Comparison of ENCODE assay signal across 10 cellular contexts in genomic region chr9:133119039-133119438, GRCh38. TPM values are rescaled to one million over a fixed set of nuclear protein-coding genes. Genes with fewer than 3 reads are reported as not detected.
DNase-seq lines count a peak whose midpoint lies in the region; ATAC-seq, FAIRE-seq and TF ChIP-seq lines count a peak whose summit lies in the region.
"Had no signal": no experiment of that assay in that cellular context is flagged by ENCODE, and none has a peak within 500 bp of the region (broad histone marks: within the 10 kb centered on the region; RNA-seq: fewer than 3 reads in every experiment).

No MANE protein-coding gene starts in this region.

- no peak for DNase-seq in MCF 10A (ENCODE audit: unreplicated experiment)
- DNase-seq in mammary epithelial cell = no peak
- DNase-seq in endothelial cell of umbilical vein (ENCODE audit: low read depth, low spot score) = peak; percentile 46
- DNase-seq in naive B cell = no peak
- DNase-seq in vagina (ENCODE audit: extremely low spot score in 2 of 2) = no peak
- DNase-seq in retina = no peak
- no peak for DNase-seq in left colon
- DNase-seq: Calu3 had no signal

- no TSS peak for BruUV-seq in MCF 10A (replicated peaks; lab: Mats Ljungman, UMichigan)
- BruUV-seq in mammary epithelial cell (replicated peaks; lab: Mats Ljungman, UMichigan) = no TSS peak
- BruUV-seq in endothelial cell of umbilical vein (replicated peaks; lab: Mats Ljungman, UMichigan) = TSS peak; percentile 7

- H3K27me3 ChIP-seq in mammary epithelial cell (ENCODE audit: insufficient read depth, low read length) (no peaks in the 10 kb centered on the region), endothelial cell of umbilical vein (ENCODE audit: control insufficient read depth in 2 of 2, insufficient read depth in 2 of 2, low read length in 2 of 2) (no peaks in the 10 kb centered on the region), vagina (no peaks in the 10 kb centered on the region)

- H3K4me1 Mint-ChIP-seq in MCF 10A (ENCODE audit: insufficient read depth, unreplicated experiment) (peaks cover 24% of the 10 kb centered on the region), naive B cell (peaks cover 36 to 42% (median 40%) of the 10 kb centered on the region in 3 donors)

- TF ChIP-seq POLR2A in endothelial cell of umbilical vein (IDR thresholded peaks at IDR 0.05; ENCODE audit: low read depth, low read length) (no peak), vagina (IDR thresholded peaks at IDR 0.05) (no peak)

- no peak overlapping the region for H3K9ac ChIP-seq in mammary epithelial cell (ENCODE audit: insufficient read depth, low read length)
- peak overlapping the region; percentile 38 for H3K9ac ChIP-seq in endothelial cell of umbilical vein (replicated peaks; ENCODE audit: extremely low read depth, insufficient read depth, low read length)

- H2AFZ ChIP-seq in mammary epithelial cell (ENCODE audit: low read depth, low read length) (no peak overlapping the region), endothelial cell of umbilical vein (ENCODE audit: low read depth, low read length) (no peak overlapping the region)

- FAIRE-seq in endothelial cell of umbilical vein (lab: Jason Lieb, UNC) = peak; percentile 81
- FAIRE-seq: endometrium had no signal

- dilution Hi-C loops in mammary epithelial cell (cut with HindIII; ENCODE audit: low sequenced_read_pairs) = loop anchor here (5.0 kb wide), 4 partner anchors 42 to 98 kb away; no protein-coding TSS in a partner anchor
- dilution Hi-C loops in endothelial cell of umbilical vein (cut with MboI; ENCODE audit: extremely low pct_ligation_motif_present, low sequenced_read_pairs) = no loop called here

- H3K36me3 ChIP-seq in mammary epithelial cell (ENCODE audit: insufficient read depth, low read length) = no peaks in the 10 kb centered on the region
- H3K36me3 ChIP-seq in endothelial cell of umbilical vein (ENCODE audit: control insufficient read depth in 2 of 2, extremely low read depth in 1 of 2, insufficient read depth in 2 of 2, low read length in 2 of 2) = no peaks in the 10 kb centered on the region
- no peaks in the 10 kb centered on the region for H3K36me3 ChIP-seq in vagina

- H3K27ac ChIP-seq in mammary epithelial cell (ENCODE audit: insufficient read depth, low read depth, low read length) (no peak overlapping the region), endothelial cell of umbilical vein (ENCODE audit: insufficient read depth, low read depth, low read length) (peak overlapping the region; percentile 18), vagina (peak overlapping the region; percentile 80)

- no peak overlapping the region for H3K4me2 ChIP-seq in mammary epithelial cell (ENCODE audit: insufficient read depth, low read depth, low read length)
- H3K4me2 ChIP-seq in endothelial cell of umbilical vein (ENCODE audit: insufficient read depth, low read length) = peak overlapping the region; percentile 35

- CTCF ChIA-PET in MCF 10A (lab: Yijun Ruan, JAX) = interaction anchor here (0.9 to 8.6 kb wide), 4 partner anchors 9 to 27 kb away, joined by 3 to 132 read pairs (median 15); no protein-coding TSS in a partner anchor
- CTCF ChIA-PET in mammary epithelial cell (lab: Charles Lee; ENCODE audit: low non-redundant PET) = no interaction called here
- CTCF ChIA-PET in endothelial cell of umbilical vein (lab: Charles Lee) = interaction anchor here (1.1 to 5.3 kb wide), 7 partner anchors 11 to 30 kb away, joined by 3 to 72 read pairs (median 6); no protein-coding TSS in a partner anchor

- H3K79me2 ChIP-seq in mammary epithelial cell (ENCODE audit: insufficient read depth, low read length) (peaks cover 58% of the 10 kb centered on the region), endothelial cell of umbilical vein (ENCODE audit: control insufficient read depth, insufficient read depth, low read length) (no peaks in the 10 kb centered on the region)

- intact Hi-C loops in MCF 10A (cut with micrococcal nuclease) = no loop called here
- intact Hi-C loops in mammary epithelial cell (cut with micrococcal nuclease) = no loop called here
- intact Hi-C loops in endothelial cell of umbilical vein (cut with micrococcal nuclease) = no loop called here
- intact Hi-C loops in vagina (cut with DNase I) = no loop called here
- intact Hi-C loops in left colon (cut with DNase I, micrococcal nuclease) = no loop called here

- POLR2A ChIA-PET in MCF 10A (lab: Yijun Ruan, JAX) = interaction anchor here (2.6 to 3.4 kb wide), 2 partner anchors 15 to 29 kb away, joined by 7 to 21 read pairs; no protein-coding TSS in a partner anchor
- POLR2A ChIA-PET in endothelial cell of umbilical vein (lab: Charles Lee) = interaction anchor here (1.4 to 2.0 kb wide), 2 partner anchors 15 to 25 kb away, joined by 3 to 13 read pairs; no protein-coding TSS in a partner anchor

- no peaks in the 10 kb centered on the region for H3K9me1 ChIP-seq in endothelial cell of umbilical vein (replicated peaks; ENCODE audit: control insufficient read depth, extremely low read depth, insufficient read depth, low read length)

- WGBS in mammary epithelial cell (ENCODE audit: low coverage, missing lambda C conversion rate) = 29% methylated on average over 2 of the region's 10 CpGs

- H3K36me3 Mint-ChIP-seq in MCF 10A (ENCODE audit: insufficient read depth, unreplicated experiment) = peaks cover 14% of the 10 kb centered on the region
- no peaks in the 10 kb centered on the region for H3K36me3 Mint-ChIP-seq in naive B cell

- H3K27me3 Mint-ChIP-seq in MCF 10A (ENCODE audit: insufficient read depth, unreplicated experiment) (no peaks in the 10 kb centered on the region), naive B cell (no peaks in the 10 kb centered on the region)

- H3K4me3 Mint-ChIP-seq in MCF 10A (ENCODE audit: unreplicated experiment) (peak overlapping the region; percentile 66), naive B cell (peak overlapping the region in 6 of 8 donors; percentile 9 to 91 (median 40))

- in situ Hi-C loops in mammary epithelial cell (cut with MboI; ENCODE audit: low sequenced_read_pairs in 2 of 2) = no loop called here

- no peak overlapping the region for H3K4me3 ChIP-seq in mammary epithelial cell (replicated peaks in 1 of 3; ENCODE audit: insufficient read depth in 1 of 3, low read depth in 2 of 3, low read length in 3 of 3)
- H3K4me3 ChIP-seq in endothelial cell of umbilical vein (replicated peaks in 1 of 3; ENCODE audit: insufficient read depth in 1 of 3, low read depth in 1 of 3, low read length in 3 of 3) = peak overlapping the region in 2 of 3 experiments; percentile 37 to 45
- peak overlapping the region; percentile 75 to 82 for H3K4me3 ChIP-seq in vagina

- H4K20me1 ChIP-seq in mammary epithelial cell (ENCODE audit: insufficient read depth, low read length) (peaks cover 3% of the 10 kb centered on the region), endothelial cell of umbilical vein (replicated peaks; ENCODE audit: control insufficient read depth, extremely low read depth, insufficient read depth, low read length) (no peaks in the 10 kb centered on the region)

- no peak for TF ChIP-seq CTCF in MCF 10A (IDR thresholded peaks at IDR 0.05; ENCODE audit: unreplicated experiment)
- TF ChIP-seq CTCF in mammary epithelial cell (conservative IDR thresholded peaks at IDR 0.05 in 1 of 2, IDR thresholded peaks at IDR 0.05 in 1 of 2; ENCODE audit: extremely low read depth in 1 of 2, insufficient read depth in 1 of 2, low read depth in 1 of 2, low read length in 2 of 2) = no peak
- TF ChIP-seq CTCF in endothelial cell of umbilical vein (IDR thresholded peaks at IDR 0.05; ENCODE audit: extremely low read depth in 1 of 2, insufficient read depth in 1 of 2, low read depth in 1 of 2, low read length in 2 of 2) = no peak
- TF ChIP-seq CTCF in vagina (IDR thresholded peaks at IDR 0.05) = no peak

- H3K27ac Mint-ChIP-seq in MCF 10A (ENCODE audit: low read depth, unreplicated experiment) (no peak overlapping the region), naive B cell (peak overlapping the region in 2 of 6 donors; percentile 88 to 98)

- H3K4me1 ChIP-seq in mammary epithelial cell (ENCODE audit: insufficient read depth, low read length) (peaks cover 29% of the 10 kb centered on the region), endothelial cell of umbilical vein (ENCODE audit: control insufficient read depth, extremely low read depth, insufficient read depth, low read length) (peaks cover 22% of the 10 kb centered on the region), vagina (peaks cover 87% of the 10 kb centered on the region)

- ATAC-seq in naive B cell (ENCODE audit: low read depth in 2 of 2) (no peak), left colon (no peak), GM21786 (IDR thresholded peaks at IDR 0.05; ENCODE audit: unreplicated experiment) (no peak)

- H3K9me3 Mint-ChIP-seq in MCF 10A (ENCODE audit: unreplicated experiment) = no peaks in the 10 kb centered on the region
- H3K9me3 Mint-ChIP-seq in naive B cell = no peaks in the 10 kb centered on the region

- H3K9me3 ChIP-seq in mammary epithelial cell (replicated peaks; ENCODE audit: insufficient read depth, low read length) = no peaks in the 10 kb centered on the region
- no peaks in the 10 kb centered on the region for H3K9me3 ChIP-seq in endothelial cell of umbilical vein (replicated peaks; ENCODE audit: control insufficient read depth, insufficient read depth, low read length)
- H3K9me3 ChIP-seq in vagina = no peaks in the 10 kb centered on the region

RNA-seq across cellular contexts. Expression of gene RALGDS, which starts 2.0 kb away (rescaled TPM):
- total RNA-seq in MCF 10A (2022) (14.2 and 15.4 TPM in 2 replicates), mammary epithelial cell (10 to 100 TPM; 15.2 to 19.9 TPM), endothelial cell of umbilical vein (41.4 and 43.1 TPM in 2 replicates), vagina (85.0 TPM), left colon (10 to 100 TPM; 29.1 to 49.1 TPM)
- polyA plus RNA-seq in mammary epithelial cell (37.8 TPM), endothelial cell of umbilical vein (60.0 and 72.2 TPM in 2 replicates), naive B cell (ENCODE audit: low read depth in 6 of 6) (10 to 100 TPM in 2 of 6 donors, 1 to 10 TPM in 4; 5.5 to 17.5 (median 8.7) TPM)
- polyA minus RNA-seq in mammary epithelial cell (35.5 TPM), endothelial cell of umbilical vein (31.7 and 33.3 TPM in 2 replicates)
- 42.1 and 51.4 TPM in 2 replicates for polyA plus RNA-seq in endothelial cell of umbilical vein (2011; cell fraction: cytosol; rRNA removed)
- polyA plus RNA-seq in endothelial cell of umbilical vein (2011; cell fraction: nucleus; rRNA removed) = 185 and 231 TPM in 2 replicates
- 23.4 and 32.2 TPM in 2 replicates for polyA plus RNA-seq in endothelial cell of umbilical vein (2012)
- polyA minus RNA-seq in endothelial cell of umbilical vein (2011; cell fraction: cytosol; rRNA and poly(A)+ RNA removed) = 14.1 TPM
- 34.4 and 39.5 TPM in 2 replicates for polyA minus RNA-seq in endothelial cell of umbilical vein (2011; cell fraction: nucleus; rRNA and poly(A)+ RNA removed)

RNA-seq across cellular contexts. Expression of gene GBGT1, which starts 44.7 kb away (rescaled TPM):
- not detected in 2 replicates for total RNA-seq in MCF 10A (2022)
- 1 to 10 TPM in 1 of 2 donors, under 1 TPM in 1; 0.83 to 1.7 TPM for total RNA-seq in mammary epithelial cell
- polyA plus RNA-seq in mammary epithelial cell = 0.78 TPM
- not detected for polyA minus RNA-seq in mammary epithelial cell
- total RNA-seq in endothelial cell of umbilical vein = 28.7 and 35.6 TPM in 2 replicates
- polyA plus RNA-seq in endothelial cell of umbilical vein = 56.3 and 68.8 TPM in 2 replicates
- 36.6 and 42.6 TPM in 2 replicates for polyA plus RNA-seq in endothelial cell of umbilical vein (2011; cell fraction: cytosol; rRNA removed)
- 39.7 and 45.5 TPM in 2 replicates for polyA plus RNA-seq in endothelial cell of umbilical vein (2011; cell fraction: nucleus; rRNA removed)
- polyA plus RNA-seq in endothelial cell of umbilical vein (2012) = 32.2 and 55.3 TPM in 2 replicates
- polyA minus RNA-seq in endothelial cell of umbilical vein = 61.1 and 61.6 TPM in 2 replicates
- not detected for polyA minus RNA-seq in endothelial cell of umbilical vein (2011; cell fraction: cytosol; rRNA and poly(A)+ RNA removed)
- polyA minus RNA-seq in endothelial cell of umbilical vein (2011; cell fraction: nucleus; rRNA and poly(A)+ RNA removed) = 24.7 and 38.1 TPM in 2 replicates
- polyA plus RNA-seq in naive B cell (ENCODE audit: low read depth in 6 of 6) = 1 to 10 TPM in 5 of 6 donors, under 1 TPM in 1; 0.96 to 4.0 (median 2.4) TPM
- 27.0 TPM for total RNA-seq in vagina
- 1 to 10 TPM; 4.9 to 5.5 TPM for total RNA-seq in left colon
- total RNA-seq: Calu3 had no signal

RNA-seq across cellular contexts. Expression of gene CEL, which starts 57.3 kb away (rescaled TPM):
- 1.4 and 1.9 TPM in 2 replicates for total RNA-seq in MCF 10A (2022)
- 1 to 10 TPM in 1 of 2 donors, under 1 TPM in 1; 0.50 to 2.6 TPM for total RNA-seq in mammary epithelial cell
- 1.2 TPM for polyA plus RNA-seq in mammary epithelial cell
- 1.3 TPM for polyA minus RNA-seq in mammary epithelial cell
- total RNA-seq in endothelial cell of umbilical vein = 1.1 and 1.9 TPM in 2 replicates
- 0.81 and 0.92 TPM in 2 replicates for polyA plus RNA-seq in endothelial cell of umbilical vein
- polyA plus RNA-seq in endothelial cell of umbilical vein (2011; cell fraction: cytosol; rRNA removed) = 0.22 and 0.35 TPM in 2 replicates
- 5.2 and 6.0 TPM in 2 replicates for polyA plus RNA-seq in endothelial cell of umbilical vein (2011; cell fraction: nucleus; rRNA removed)
- 0.76 and 1.1 TPM in 2 replicates for polyA plus RNA-seq in endothelial cell of umbilical vein (2012)
- polyA minus RNA-seq in endothelial cell of umbilical vein = 0.46 and 0.68 TPM in 2 replicates
- polyA minus RNA-seq in endothelial cell of umbilical vein (2011; cell fraction: cytosol; rRNA and poly(A)+ RNA removed) = not detected
- 1.3 and 1.9 TPM in 2 replicates for polyA minus RNA-seq in endothelial cell of umbilical vein (2011; cell fraction: nucleus; rRNA and poly(A)+ RNA removed)
- polyA plus RNA-seq in naive B cell (ENCODE audit: low read depth in 6 of 6) = under 1 TPM in 1 of 6 donors, not detected in 5; 0.11 TPM
- 0.74 TPM for total RNA-seq in vagina
- 1 to 10 TPM in 1 of 2 donors, under 1 TPM in 1; 0.64 to 2.4 TPM for total RNA-seq in left colon

Comparison
In these comparisons a context has a peak if more than half of its experiments do, and no peak if none do; other contexts are left out.
1. H3K4me3 ChIP-seq: peak in endothelial cell of umbilical vein (2 of 3) and vagina (2 of 2); none in mammary epithelial cell (0 of 3).